19 cellular contexts compared by ENCODE assay signal in the genomic region with DNA sequence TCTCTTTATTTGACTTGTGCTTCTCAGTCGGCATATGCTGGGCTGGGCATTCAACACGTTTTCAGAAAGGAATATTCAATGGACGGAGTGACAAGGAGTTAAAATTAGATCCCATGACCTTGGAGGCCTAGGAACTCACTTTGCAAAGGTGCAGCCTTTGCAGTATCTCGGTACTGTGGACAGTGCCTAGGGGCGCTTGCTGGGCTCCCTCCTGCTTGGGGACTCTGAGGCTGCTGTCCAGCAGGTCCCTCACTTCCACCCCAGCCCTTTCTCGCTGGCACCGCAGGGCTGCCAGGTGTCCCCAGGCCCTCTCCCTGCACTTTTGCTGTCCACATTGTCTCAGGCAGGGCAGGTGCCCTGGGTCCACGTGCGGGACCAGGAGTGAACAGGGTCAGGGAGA.
DNase-seq lines count a peak whose midpoint lies in the region; ATAC-seq and TF ChIP-seq lines count a peak whose summit lies in the region.
"Had no signal": no experiment of that assay in that cellular context is flagged by ENCODE, and none has a peak within 500 bp of the region (broad histone marks: within the 10 kb centered on the region; RNA-seq: fewer than 3 reads in every experiment).

No MANE protein-coding gene starts in this region.

- H3K4me3 Mint-ChIP-seq in endodermal cell = no peak overlapping the region
- H3K4me3 Mint-ChIP-seq: CD8-positive, alpha-beta T cell had no signal

- no peak overlapping the region for H3K27ac Mint-ChIP-seq in endodermal cell
- H3K27ac Mint-ChIP-seq: CD8-positive, alpha-beta T cell had no signal

- no peaks in the 10 kb centered on the region for H3K9me3 Mint-ChIP-seq in endodermal cell

- H3K9ac ChIP-seq in endodermal cell (ENCODE audit: extremely low read depth, low read length, poor library complexity, severe bottlenecking) = no peak overlapping the region

- no peaks in the 10 kb centered on the region for H3K9me3 ChIP-seq in HEK293 (ENCODE audit: control insufficient read depth, insufficient read depth, low read depth, low read length)
- peaks cover 2% of the 10 kb centered on the region for H3K9me3 ChIP-seq in endodermal cell (ENCODE audit: control insufficient read depth, low read length)
- H3K9me3 ChIP-seq in esophagus squamous epithelium = no peaks in the 10 kb centered on the region
- H3K9me3 ChIP-seq: SJCRH30 had no signal

- H3K36me3 Mint-ChIP-seq in endodermal cell (ENCODE audit: low read depth) = no peaks in the 10 kb centered on the region
- H3K36me3 Mint-ChIP-seq: CD8-positive, alpha-beta T cell had no signal

- POLR2A ChIA-PET in HEK293 (lab: Yijun Ruan, JAX) = no interaction called here

- H3K4me1 ChIP-seq in HEK293 (ENCODE audit: control insufficient read depth, insufficient read depth, low read length) (no peaks in the 10 kb centered on the region), endodermal cell (ENCODE audit: control insufficient read depth, insufficient read depth, low read length) (no peaks in the 10 kb centered on the region), esophagus squamous epithelium (no peaks in the 10 kb centered on the region)
- H3K4me1 ChIP-seq: SJCRH30 had no signal

- peaks cover 11% of the 10 kb centered on the region for H3K4me1 Mint-ChIP-seq in endodermal cell

- DNase-seq in D341Med (ENCODE audit: low spot score) (peak; percentile 19), endodermal cell (peak; percentile 48), retina (peak; percentile 0), NOMO-1 treated with dmso at 0.1 percent for 144 hours (lab: John Stamatoyannopoulos, UW; ENCODE audit: unreplicated experiment) (no peak), esophagus squamous epithelium (lab: John Stamatoyannopoulos, UW) (no peak)
- DNase-seq: AML-193, C1 segment of cervical spinal cord, DMS153, GF-D8, KBM-7, NCI-H1092, NCI-H1436 treated with DMSO at 0.1 percent for 48 hours, NCI-H1930, SJCRH30 had no signal

- 86 to 92% methylated on average over 7 to 9 of the region's 9 CpGs for WGBS in endodermal cell (ENCODE audit: insufficient coverage in 1 of 2, insufficient read length in 1 of 2), 2 experiments
- WGBS in esophagus squamous epithelium, 2 donors = 70 to 72% methylated on average over 3 to 7 of the region's 9 CpGs

- TF ChIP-seq POLR2A in esophagus squamous epithelium (IDR thresholded peaks at IDR 0.05) = no peak

- no peak for TF ChIP-seq CTCF in HEK293 (tag by site-specific recombination; IDR thresholded peaks at IDR 0.05)
- no peak for TF ChIP-seq CTCF in endodermal cell (conservative IDR thresholded peaks at IDR 0.05)
- no peak for TF ChIP-seq CTCF in esophagus squamous epithelium (IDR thresholded peaks at IDR 0.05)

- no peak overlapping the region for H3K4me3 ChIP-seq in HEK293 (ENCODE audit: low read depth, low read length)
- no peak overlapping the region for H3K4me3 ChIP-seq in endodermal cell (ENCODE audit: low read length)
- H3K4me3 ChIP-seq in esophagus squamous epithelium = no peak overlapping the region
- H3K4me3 ChIP-seq: SJCRH30 had no signal

- ATAC-seq in GM21717 (IDR thresholded peaks at IDR 0.05; ENCODE audit: unreplicated experiment) (no peak), HG02610 (IDR thresholded peaks at IDR 0.05; ENCODE audit: unreplicated experiment) (no peak)
- ATAC-seq: CD8-positive, alpha-beta T cell; HepG2 had no signal

- intact Hi-C loops in esophagus squamous epithelium (cut with DNase I) = no loop called here

- H3K27me3 Mint-ChIP-seq in endodermal cell (ENCODE audit: insufficient read depth) = peaks cover 12% of the 10 kb centered on the region

- H3K27ac ChIP-seq in HEK293 (ENCODE audit: extremely low read depth, low read depth, low read length) = no peak overlapping the region
- no peak overlapping the region for H3K27ac ChIP-seq in endodermal cell (ENCODE audit: low read depth, low read length)
- no peak overlapping the region for H3K27ac ChIP-seq in esophagus squamous epithelium
- H3K27ac ChIP-seq: SJCRH30 had no signal

- no peaks in the 10 kb centered on the region for H3K36me3 ChIP-seq in HEK293 (ENCODE audit: control insufficient read depth in 2 of 2, insufficient read depth in 1 of 2, low read length in 2 of 2)
- no peaks in the 10 kb centered on the region for H3K36me3 ChIP-seq in endodermal cell (ENCODE audit: control insufficient read depth, insufficient read depth, low read length)
- H3K36me3 ChIP-seq in esophagus squamous epithelium = no peaks in the 10 kb centered on the region
- H3K36me3 ChIP-seq: SJCRH30 had no signal

- H3K27me3 ChIP-seq in endodermal cell (ENCODE audit: control insufficient read depth, insufficient read depth, low read length, poor library complexity, severe bottlenecking) = no peaks in the 10 kb centered on the region
- H3K27me3 ChIP-seq in esophagus squamous epithelium = peaks cover 0 to 20% (median 0%) of the 10 kb centered on the region in 4 donors
- H3K27me3 ChIP-seq: SJCRH30 had no signal

- CTCF ChIA-PET in HEK293 (lab: Yijun Ruan, JAX) = interaction anchor here (0.7 kb wide), 1 partner anchor 339 kb away, joined by 3 read pairs; no protein-coding TSS in a partner anchor

TF ChIP-seq in HEK293, 187 proteins besides CTCF, POLR2A, EP300 and RAD21:
- peak; percentile 78 for TF ChIP-seq REST (tag by site-specific recombination; IDR thresholded peaks at IDR 0.05)
- no peak for TF ChIP-seq ZNF777 (tag by site-specific recombination; IDR thresholded peaks at IDR 0.05; ENCODE audit: borderline replicate concordance)
- TF ChIP-seq ZNF155 (tag by site-specific recombination; IDR thresholded peaks at IDR 0.05) = no peak
- no peak for TF ChIP-seq HIC1 (tag by site-specific recombination; IDR thresholded peaks at IDR 0.05)
- TF ChIP-seq KLF1 (tag by site-specific recombination; IDR thresholded peaks at IDR 0.05) = no peak
- no peak for TF ChIP-seq ZNF324 (tag by site-specific recombination; IDR thresholded peaks at IDR 0.05)
- TF ChIP-seq ZNF174 (tag by site-specific recombination; IDR thresholded peaks at IDR 0.05) = no peak
TF ChIP-seq in HEK293: peak in this region for 1.

Comparison
In these comparisons a context has a peak if more than half of its experiments do, and no peak if none do; other contexts are left out.
1. DNase-seq: peak in D341Med (single experiment), endodermal cell (single experiment) and retina (single experiment); none in NOMO-1 treated with dmso at 0.1 percent for 144 hours (single experiment) and esophagus squamous epithelium (single experiment).